Comparison of ENCODE assay signal across 13 cellular contexts in the genomic region with DNA sequence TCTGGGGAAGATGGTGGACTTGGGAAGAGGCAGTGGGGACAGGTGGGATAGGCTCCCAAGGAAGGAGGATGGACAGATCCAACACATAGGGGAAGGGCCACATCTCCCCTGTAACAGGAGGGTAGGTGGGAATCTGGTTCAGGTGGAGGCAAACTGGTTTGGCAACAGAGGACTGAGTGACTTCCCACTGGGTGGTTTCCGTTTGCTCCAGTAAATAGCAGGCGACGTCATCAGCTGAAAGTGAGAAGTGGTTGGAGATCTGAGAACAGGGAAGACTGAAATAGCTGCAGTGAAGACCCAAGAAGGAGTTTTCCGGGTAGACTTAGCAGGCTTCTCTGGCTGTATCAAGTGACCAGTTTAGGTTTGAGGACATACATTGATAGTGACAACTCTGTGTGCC.
A peak's percentile ranks its signal among the peaks of the same experiment; 100 is the strongest.
DNase-seq lines count a peak whose midpoint lies in the region; FAIRE-seq and TF ChIP-seq lines count a peak whose summit lies in the region.
"Had no signal": no experiment of that assay in that cellular context is flagged by ENCODE, and none has a peak within 500 bp of the region (broad histone marks: within the 10 kb centered on the region; RNA-seq: fewer than 3 reads in every experiment).

No MANE protein-coding gene starts in this region.

- H2AFZ ChIP-seq in keratinocyte (ENCODE audit: control insufficient read depth, low read length), result peak overlapping the region; percentile 59

- H3K4me1 ChIP-seq in HUES64 (ENCODE audit: insufficient read depth, low read length), result peaks cover 33% of the 10 kb centered on the region
- peaks cover 20% of the 10 kb centered on the region for H3K4me1 ChIP-seq in keratinocyte (ENCODE audit: control insufficient read depth, extremely low read depth, insufficient read depth, low read length)
- H3K4me1 ChIP-seq: Caco-2, upper lobe of right lung had no signal

- no peak overlapping the region for H3K4me3 ChIP-seq in AG10803 (ENCODE audit: low read length)
- no peak overlapping the region for H3K4me3 ChIP-seq in HUES64 (ENCODE audit: low read length)
- H3K4me3 ChIP-seq in brain microvascular endothelial cell (ENCODE audit: low read depth, low read length), result no peak overlapping the region
- no peak overlapping the region for H3K4me3 ChIP-seq in keratinocyte (ENCODE audit: control insufficient read depth in 2 of 3, extremely low read depth in 1 of 3, insufficient read depth in 2 of 3, low read depth in 1 of 3, low read length in 3 of 3)
- H3K4me3 ChIP-seq: coronary artery, upper lobe of right lung had no signal

- H4K20me1 ChIP-seq in keratinocyte (ENCODE audit: control insufficient read depth, extremely low read depth, insufficient read depth, low read length), result no peaks in the 10 kb centered on the region

- 64% methylated on average over 4 of the region's 4 CpGs for WGBS in HUES64

- H3K27ac ChIP-seq in HUES64 (ENCODE audit: low read depth, low read length) (0 out of 2 replicates have a peak overlapping the region, but pooled peaks have one; percentile 8), brain microvascular endothelial cell (no peak overlapping the region), keratinocyte (ENCODE audit: control insufficient read depth, insufficient read depth, low read length) (no peak overlapping the region)
- H3K27ac ChIP-seq: coronary artery, upper lobe of right lung had no signal

- no peak overlapping the region for H3K9ac ChIP-seq in HUES64 (ENCODE audit: low read depth, low read length)
- H3K9ac ChIP-seq in keratinocyte (ENCODE audit: control insufficient read depth, extremely low read depth, insufficient read depth, low read length), result no peak overlapping the region

- dilution Hi-C loops in keratinocyte (cut with MboI; ENCODE audit: extremely low pct_ligation_motif_present, low sequenced_read_pairs), result no loop called here

- H3K9me1 ChIP-seq in keratinocyte (ENCODE audit: control insufficient read depth, extremely low read depth, insufficient read depth, low read length), result no peaks in the 10 kb centered on the region

- H3K79me2 ChIP-seq in keratinocyte (ENCODE audit: control insufficient read depth, insufficient read depth, low read length), result no peaks in the 10 kb centered on the region

- H3K36me3 ChIP-seq in HUES64 (ENCODE audit: insufficient read depth, low read length) (no peaks in the 10 kb centered on the region), brain microvascular endothelial cell (replicated peaks) (no peaks in the 10 kb centered on the region), keratinocyte (ENCODE audit: control insufficient read depth in 2 of 2, extremely low read depth in 1 of 2, insufficient read depth in 2 of 2, low read length in 2 of 2) (no peaks in the 10 kb centered on the region)
- H3K36me3 ChIP-seq: upper lobe of right lung had no signal

- no peaks in the 10 kb centered on the region for H3K27me3 ChIP-seq in HUES64 (ENCODE audit: insufficient read depth, low read length)
- no peaks in the 10 kb centered on the region for H3K27me3 ChIP-seq in brain microvascular endothelial cell (replicated peaks)
- no peaks in the 10 kb centered on the region for H3K27me3 ChIP-seq in keratinocyte (ENCODE audit: control insufficient read depth, extremely low read depth, insufficient read depth, low read length)
- H3K27me3 ChIP-seq: upper lobe of right lung had no signal

- in situ Hi-C loops in brain microvascular endothelial cell (cut with HindIII; ENCODE audit: low pct_ligation_motif_present, low sequenced_read_pairs), result no loop called here

- H3K4me2 ChIP-seq in keratinocyte (ENCODE audit: control insufficient read depth, extremely low read depth, insufficient read depth, low read depth, low read length), result no peak overlapping the region

- FAIRE-seq in keratinocyte (lab: Jason Lieb, UNC) (no peak), D721Med (lab: Jason Lieb, UNC) (no peak)

- DNase-seq in AG10803 (ENCODE audit: low read depth) (peak; percentile 6), brain microvascular endothelial cell (peak; percentile 57), keratinocyte (ENCODE audit: low read depth, low spot score) (no peak), RPMI8226 (no peak), D721Med (ENCODE audit: insufficient read length, low spot score) (no peak)
- no peak for DNase-seq in activated CD4-positive, alpha-beta T cell treated with anti-CD3 and anti-CD28 coated beads for 48 hours
- DNase-seq in stimulated activated CD4-positive, alpha-beta T cell treated with anti-CD3 and anti-CD28 coated beads, Interleukin-1b, Interleukin-23, amount 100 ng/mL, for 48 hours, result no peak
- DNase-seq: activated T-cell treated with anti-CD3 and anti-CD28 coated beads, Interleukin-2, amount 50 U/mL, for 72 hours; Caco-2; hippocampal formation; upper lobe of right lung had no signal

- no peak for TF ChIP-seq CTCF in AG10803 (conservative IDR thresholded peaks at IDR 0.05; ENCODE audit: low read length)
- TF ChIP-seq CTCF in brain microvascular endothelial cell (IDR thresholded peaks at IDR 0.05; ENCODE audit: low read depth, low read length, missing control alignments), result no peak
- no peak for TF ChIP-seq CTCF in keratinocyte (optimal IDR thresholded peaks at IDR 0.05 in 1 of 3, IDR thresholded peaks at IDR 0.05 in 1 of 3, conservative IDR thresholded peaks at IDR 0.05 in 1 of 3; ENCODE audit: extremely low read depth in 1 of 3, insufficient read depth in 2 of 3, low read length in 3 of 3)
- TF ChIP-seq CTCF in D721Med (IDR thresholded peaks at IDR 0.05; ENCODE audit: insufficient read depth, missing control alignments), result no peak

- no peaks in the 10 kb centered on the region for H3K9me3 ChIP-seq in HUES64 (ENCODE audit: insufficient read depth, low read depth, low read length)
- H3K9me3 ChIP-seq in keratinocyte (ENCODE audit: control insufficient read depth, low read depth, low read length), result no peaks in the 10 kb centered on the region
- H3K9me3 ChIP-seq: Caco-2, upper lobe of right lung had no signal

Comparison
In these comparisons a context has a peak if more than half of its experiments do, and no peak if none do; other contexts are left out.
1. DNase-seq: peak in AG10803 (single experiment) and brain microvascular endothelial cell (single experiment); none in keratinocyte (single experiment), activated CD4-positive, alpha-beta T cell treated with anti-CD3 and anti-CD28 coated beads for 48 hours (single experiment), RPMI8226 (single experiment), D721Med (single experiment) and stimulated activated CD4-positive, alpha-beta T cell treated with anti-CD3 and anti-CD28 coated beads, Interleukin-1b, Interleukin-23, amount 100 ng/mL, for 48 hours (single experiment).